ENCODE assay signal across 23 cellular contexts in the genomic region with DNA sequence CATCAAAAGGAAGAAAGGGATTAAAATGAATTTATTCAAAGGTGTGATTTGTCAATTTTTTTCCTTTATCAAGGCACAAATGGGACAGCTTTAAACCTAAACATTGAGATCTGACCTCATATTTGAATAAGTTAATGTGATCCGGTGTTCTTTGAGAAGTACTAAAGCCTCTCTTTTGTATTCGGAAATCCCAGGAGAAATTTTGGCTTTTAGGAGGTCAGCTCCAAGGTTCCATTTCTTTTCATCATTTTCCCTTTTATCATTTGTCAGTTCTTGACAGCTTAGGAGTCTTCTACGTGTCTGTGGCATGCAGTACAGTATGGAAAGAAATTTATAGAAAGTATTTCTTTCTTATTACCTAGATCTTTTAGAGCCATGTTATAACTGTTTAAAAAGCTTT.
"Had no signal": no experiment of that assay in that cellular context is flagged by ENCODE, and none has a peak within 500 bp of the region (broad histone marks: within the 10 kb centered on the region; RNA-seq: fewer than 3 reads in every experiment).

No MANE protein-coding gene starts in this region.

- H3K36me3 ChIP-seq: colonic mucosa, esophagus muscularis mucosa, esophagus squamous epithelium, gastrocnemius medialis, gastroesophageal sphincter, heart left ventricle, heart right ventricle had no signal

- H3K27ac ChIP-seq: colonic mucosa, coronary artery, dorsolateral prefrontal cortex, epithelial cell of prostate, esophagus muscularis mucosa, esophagus squamous epithelium, foreskin keratinocyte, gastrocnemius medialis, gastroesophageal sphincter, heart left ventricle, heart right ventricle had no signal

- H3K9me3 ChIP-seq: colonic mucosa, esophagus muscularis mucosa, esophagus squamous epithelium, gastrocnemius medialis, gastroesophageal sphincter, heart right ventricle had no signal

- H3K4me3 ChIP-seq: colonic mucosa, coronary artery, dorsolateral prefrontal cortex, esophagus muscularis mucosa, esophagus squamous epithelium, gastrocnemius medialis, gastroesophageal sphincter, heart left ventricle, heart right ventricle had no signal

- DNase-seq: colonic mucosa; cortex of kidney; dermis blood vessel endothelial cell; dorsolateral prefrontal cortex; effector CD4-positive, alpha-beta T cell; effector CD8-positive, alpha-beta T cell; effector memory CD4-positive, alpha-beta T cell; effector memory CD8-positive, alpha-beta T cell; endodermal cell; erythroblast; esophagus squamous epithelium; foreskin fibroblast; foreskin keratinocyte; foreskin melanocyte; gastrocnemius medialis; glutamatergic neuron; head of caudate nucleus; heart left ventricle; heart right ventricle had no signal

- H3K27me3 ChIP-seq: colonic mucosa, dorsolateral prefrontal cortex, esophagus muscularis mucosa, esophagus squamous epithelium, foreskin keratinocyte, gastrocnemius medialis, gastroesophageal sphincter, heart left ventricle, heart right ventricle had no signal
